ENCODE assay signal across 14 cellular contexts in the genomic region with DNA sequence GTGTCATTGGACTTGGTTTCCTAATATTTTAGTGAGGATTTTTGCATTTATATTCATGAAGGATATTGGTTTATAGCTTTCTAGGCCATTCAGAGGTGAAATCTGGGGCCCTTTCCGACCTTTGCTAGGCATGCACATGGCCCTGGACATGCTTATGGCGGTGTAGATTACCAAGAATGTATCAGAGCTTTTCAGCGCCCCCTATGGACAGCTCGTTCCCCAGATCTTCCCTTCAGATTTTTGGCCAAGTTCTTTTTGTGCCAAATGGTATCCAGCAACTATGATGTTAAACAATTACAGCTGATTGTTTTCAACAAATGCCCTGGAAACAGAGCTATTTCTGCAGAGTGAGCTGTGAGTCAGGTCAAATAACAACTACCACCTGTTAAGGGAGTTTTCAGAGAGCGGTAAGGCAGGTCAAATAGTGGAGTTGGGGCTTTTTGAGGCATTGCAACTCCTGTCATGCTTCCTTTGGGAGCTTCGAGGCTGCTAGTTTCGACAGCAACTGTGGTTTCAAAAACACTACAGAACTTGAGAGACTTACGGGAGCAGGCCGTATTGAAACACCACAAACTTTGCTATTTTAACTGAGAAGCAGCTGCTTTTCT.
A peak's percentile ranks its signal among the peaks of the same experiment; 100 is the strongest.
DNase-seq lines count a peak whose midpoint lies in the region; ATAC-seq and TF ChIP-seq lines count a peak whose summit lies in the region.
"Had no signal": no experiment of that assay in that cellular context is flagged by ENCODE, and none has a peak within 500 bp of the region (broad histone marks: within the 10 kb centered on the region; RNA-seq: fewer than 3 reads in every experiment).

No MANE protein-coding gene starts in this region.

- peaks cover 2 to 4% of the 10 kb centered on the region in 2 donors for H3K27me3 Mint-ChIP-seq in CD8-positive, alpha-beta memory T cell
- H3K27me3 Mint-ChIP-seq: CD4-positive, CD25-positive, alpha-beta regulatory T cell had no signal

- H3K9me3 Mint-ChIP-seq in CD8-positive, alpha-beta memory T cell, result peaks cover 0 to 2% (median 0%) of the 10 kb centered on the region in 5 donors
- H3K9me3 Mint-ChIP-seq: activated CD4-positive, alpha-beta T cell treated with anti-CD3 and anti-CD28 coated beads, Interleukin-2, amount 10 ng/mL, durations not matched to agents 24 days and 14 days; CD4-positive, CD25-positive, alpha-beta regulatory T cell had no signal

- H3K27ac Mint-ChIP-seq in CD8-positive, alpha-beta memory T cell, result no peak overlapping the region
- H3K27ac Mint-ChIP-seq: activated CD4-positive, alpha-beta T cell treated with anti-CD3 and anti-CD28 coated beads, Interleukin-2, amount 10 ng/mL, durations not matched to agents 24 days and 14 days; CD4-positive, CD25-positive, alpha-beta regulatory T cell had no signal

- H3K4me3 ChIP-seq in BLaER1, result no peak overlapping the region
- no peak overlapping the region for H3K4me3 ChIP-seq in NB4 (ENCODE audit: low read depth, low read length)
- H3K4me3 ChIP-seq in CD8-positive, alpha-beta memory T cell (ENCODE audit: low read length), result no peak overlapping the region
- H3K4me3 ChIP-seq: stomach had no signal

- no peaks in the 10 kb centered on the region for H3K9me3 ChIP-seq in BLaER1
- no peaks in the 10 kb centered on the region for H3K9me3 ChIP-seq in CD8-positive, alpha-beta memory T cell (ENCODE audit: low read length)
- H3K9me3 ChIP-seq: neutrophil had no signal

- H3K27ac ChIP-seq in BLaER1, result no peak overlapping the region
- H3K27ac ChIP-seq in CD8-positive, alpha-beta memory T cell (ENCODE audit: low read depth, low read length), result no peak overlapping the region
- H3K27ac ChIP-seq: neutrophil, stomach had no signal

- POLR2A ChIA-PET in CD8-positive, alpha-beta memory T cell (lab: Charles Lee), result no interaction called here

- no peak overlapping the region for H3K9ac ChIP-seq in BLaER1

- ATAC-seq in GM19463 (IDR thresholded peaks at IDR 0.05; ENCODE audit: unreplicated experiment), result no peak
- ATAC-seq in HG03457 (IDR thresholded peaks at IDR 0.05; ENCODE audit: unreplicated experiment), result no peak

- TF ChIP-seq CTCF in GM13977 (IDR thresholded peaks at IDR 0.05; ENCODE audit: extremely low read depth, insufficient read depth, missing control alignments), result peak; percentile 2
- peak; percentile 37 for TF ChIP-seq CTCF in NB4 (IDR thresholded peaks at IDR 0.05; ENCODE audit: low read depth, low read length)

- no peaks in the 10 kb centered on the region for H4K20me1 ChIP-seq in BLaER1

- H3K4me1 Mint-ChIP-seq in CD8-positive, alpha-beta memory T cell, result no peaks in the 10 kb centered on the region
- H3K4me1 Mint-ChIP-seq: activated CD4-positive, alpha-beta T cell treated with anti-CD3 and anti-CD28 coated beads, Interleukin-2, amount 10 ng/mL, durations not matched to agents 24 days and 14 days; CD4-positive, CD25-positive, alpha-beta regulatory T cell had no signal

- peak overlapping the region; percentile 8; the same call in 1 of the 2 replicates for H3K4me2 ChIP-seq in BLaER1

- H3K36me3 ChIP-seq in BLaER1, result no peaks in the 10 kb centered on the region
- no peaks in the 10 kb centered on the region for H3K36me3 ChIP-seq in CD8-positive, alpha-beta memory T cell (ENCODE audit: insufficient read depth, low read length)
- H3K36me3 ChIP-seq: neutrophil, stomach had no signal

- H3K27me3 ChIP-seq in BLaER1, result no peaks in the 10 kb centered on the region
- H3K27me3 ChIP-seq in CD8-positive, alpha-beta memory T cell (ENCODE audit: insufficient read depth, low read length, poor library complexity, severe bottlenecking), result no peaks in the 10 kb centered on the region
- H3K27me3 ChIP-seq: stomach had no signal

- TF ChIP-seq POLR2A in NB4 (IDR thresholded peaks at IDR 0.05; ENCODE audit: extremely low read depth, insufficient read length), result no peak
- TF ChIP-seq POLR2A in erythroblast (IDR thresholded peaks at IDR 0.05; ENCODE audit: low read length), result no peak

- DNase-seq in GM13977 (ENCODE audit: low spot score), result no peak
- DNase-seq in NB4 (ENCODE audit: low read depth), result peak; percentile 14
- peak; percentile 9 to 30 for DNase-seq in erythroblast (lab: John Stamatoyannopoulos, UW)
- no peak for DNase-seq in CD8-positive, alpha-beta memory T cell
- no peak for DNase-seq in NCI-H1436 treated with DMSO at 0.1 percent for 48 hours (lab: John Stamatoyannopoulos, UW)
- DNase-seq: activated CD4-positive, alpha-beta T cell treated with anti-CD3 and anti-CD28 coated beads, Interleukin-2, amount 10 ng/mL, durations not matched to agents 24 days and 14 days; aorta; CD4-positive, CD25-positive, alpha-beta regulatory T cell; stomach; T-helper 1 cell had no signal

- no peaks in the 10 kb centered on the region for H3K4me1 ChIP-seq in BLaER1
- no peaks in the 10 kb centered on the region for H3K4me1 ChIP-seq in CD8-positive, alpha-beta memory T cell (ENCODE audit: insufficient read depth, low read length)
- H3K4me1 ChIP-seq: stomach had no signal

- H3K4me3 Mint-ChIP-seq in CD8-positive, alpha-beta memory T cell, result no peak overlapping the region
- H3K4me3 Mint-ChIP-seq: activated CD4-positive, alpha-beta T cell treated with anti-CD3 and anti-CD28 coated beads, Interleukin-2, amount 10 ng/mL, durations not matched to agents 24 days and 14 days; CD4-positive, CD25-positive, alpha-beta regulatory T cell had no signal

- CTCF ChIA-PET in CD8-positive, alpha-beta memory T cell (lab: Charles Lee), result no interaction called here

- in situ Hi-C loops in GM13977 (cut with MboI; ENCODE audit: low pct_unique_long_range_greater_than_20kb, low sequenced_read_pairs, unreplicated experiment), result no loop called here

- H3K36me3 Mint-ChIP-seq in CD8-positive, alpha-beta memory T cell, result peaks cover 0 to 2% (median 0%) of the 10 kb centered on the region in 3 donors
- H3K36me3 Mint-ChIP-seq: CD4-positive, CD25-positive, alpha-beta regulatory T cell had no signal

Comparison
In these comparisons a context has a peak if more than half of its experiments do, and no peak if none do; other contexts are left out.
1. DNase-seq: peak in NB4 (single experiment) and erythroblast (2 of 2); none in GM13977 (single experiment), CD8-positive, alpha-beta memory T cell (0 of 5) and NCI-H1436 treated with DMSO at 0.1 percent for 48 hours (single experiment).